Comparison of ENCODE assay signal across 8 cellular contexts in genomic region chr20:47677314-47678129, GRCh38.
A peak's percentile ranks its signal among the peaks of the same experiment; 100 is the strongest.
DNase-seq lines count a peak whose midpoint lies in the region; ATAC-seq, FAIRE-seq and TF ChIP-seq lines count a peak whose summit lies in the region.

No MANE protein-coding gene starts in this region.

- DNase-seq in COLO668 (lab: John Stamatoyannopoulos, UW; ENCODE audit: unreplicated experiment) (peak; percentile 65), HPDE6-E6E7 (ENCODE audit: extremely low spot score) (peak; percentile 87), Peyer's patch (peak; percentile 46 to 70 (median 69)), glomerular visceral epithelial cell (ENCODE audit: extremely low spot score) (peak; percentile 63), small intestine (peak; percentile 45), OCI-M2 (lab: John Stamatoyannopoulos, UW; ENCODE audit: unreplicated experiment) (no peak)
- peak; percentile 21 for DNase-seq in activated T-helper 1 cell treated with anti-CD3 and anti-CD28 coated beads, Interleukin-12 subunit alpha, Interleukin-12 subunit beta, Interleukin-2, Interleukin-4 antibody, amounts not matched to agents 30 ng/mL and 10 ng/mL and 1 ng/mL, durations not matched to agents 14 hours and 24 hours and 36 hours (ENCODE audit: low spot score)

- H3K9me3 Mint-ChIP-seq in activated T-helper 1 cell treated with anti-CD3 and anti-CD28 coated beads, Interleukin-12 subunit alpha, Interleukin-12 subunit beta, Interleukin-2, Interleukin-4 antibody, amounts not matched to agents 30 ng/mL and 10 ng/mL and 1 ng/mL, durations not matched to agents 14 hours and 24 hours and 36 hours = no peaks in the 10 kb centered on the region

- 37 to 45% (median 44%) methylated on average over 18 of the region's 18 CpGs for WGBS in small intestine, 3 donors

- intact Hi-C loops in activated T-helper 1 cell treated with anti-CD3 and anti-CD28 coated beads, Interleukin-12 subunit alpha, Interleukin-12 subunit beta, Interleukin-2, Interleukin-4 antibody, amounts not matched to agents 30 ng/mL and 10 ng/mL and 1 ng/mL, durations not matched to agents 14 hours and 24 hours and 36 hours (cut with micrococcal nuclease) = loop anchor here (1.0 kb wide), 2 partner anchors 48 to 944 kb away; no protein-coding TSS in a partner anchor

- no peaks in the 10 kb centered on the region for H3K27me3 ChIP-seq in Peyer's patch
- no peaks in the 10 kb centered on the region for H3K27me3 ChIP-seq in small intestine (ENCODE audit: control insufficient read depth in 2 of 2, insufficient read depth in 2 of 2, low read length in 2 of 2)

- H3K36me3 Mint-ChIP-seq in activated T-helper 1 cell treated with anti-CD3 and anti-CD28 coated beads, Interleukin-12 subunit alpha, Interleukin-12 subunit beta, Interleukin-2, Interleukin-4 antibody, amounts not matched to agents 30 ng/mL and 10 ng/mL and 1 ng/mL, durations not matched to agents 14 hours and 24 hours and 36 hours (ENCODE audit: low read depth) = no peaks in the 10 kb centered on the region

- H3K4me3 ChIP-seq in Peyer's patch (no peak overlapping the region), small intestine (ENCODE audit: low read depth in 1 of 2, low read length in 2 of 2) (no peak overlapping the region)

- H3K27me3 Mint-ChIP-seq in activated T-helper 1 cell treated with anti-CD3 and anti-CD28 coated beads, Interleukin-12 subunit alpha, Interleukin-12 subunit beta, Interleukin-2, Interleukin-4 antibody, amounts not matched to agents 30 ng/mL and 10 ng/mL and 1 ng/mL, durations not matched to agents 14 hours and 24 hours and 36 hours (ENCODE audit: insufficient read depth) = no peaks in the 10 kb centered on the region

- no peak overlapping the region for H3K4me3 Mint-ChIP-seq in activated T-helper 1 cell treated with anti-CD3 and anti-CD28 coated beads, Interleukin-12 subunit alpha, Interleukin-12 subunit beta, Interleukin-2, Interleukin-4 antibody, amounts not matched to agents 30 ng/mL and 10 ng/mL and 1 ng/mL, durations not matched to agents 14 hours and 24 hours and 36 hours

- no peaks in the 10 kb centered on the region for H3K36me3 ChIP-seq in Peyer's patch
- H3K36me3 ChIP-seq in small intestine (ENCODE audit: control insufficient read depth in 2 of 2, insufficient read depth in 2 of 2, low read length in 2 of 2) = no peaks in the 10 kb centered on the region

- H3K4me1 ChIP-seq in Peyer's patch (peaks cover 0 to 9% (median 0%) of the 10 kb centered on the region in 4 donors), small intestine (ENCODE audit: control insufficient read depth in 2 of 2, insufficient read depth in 1 of 2, low read depth in 1 of 2, low read length in 1 of 2) (peaks cover 0 to 2% of the 10 kb centered on the region in 2 donors)

- no peak for ATAC-seq in GM19452 (IDR thresholded peaks at IDR 0.05; ENCODE audit: unreplicated experiment)

- no peaks in the 10 kb centered on the region for H3K4me1 Mint-ChIP-seq in activated T-helper 1 cell treated with anti-CD3 and anti-CD28 coated beads, Interleukin-12 subunit alpha, Interleukin-12 subunit beta, Interleukin-2, Interleukin-4 antibody, amounts not matched to agents 30 ng/mL and 10 ng/mL and 1 ng/mL, durations not matched to agents 14 hours and 24 hours and 36 hours (ENCODE audit: low read depth)

- TF ChIP-seq CTCF in Peyer's patch (IDR thresholded peaks at IDR 0.05) = peak; percentile 13 to 84 (median 62)

- H3K27ac Mint-ChIP-seq in activated T-helper 1 cell treated with anti-CD3 and anti-CD28 coated beads, Interleukin-12 subunit alpha, Interleukin-12 subunit beta, Interleukin-2, Interleukin-4 antibody, amounts not matched to agents 30 ng/mL and 10 ng/mL and 1 ng/mL, durations not matched to agents 14 hours and 24 hours and 36 hours = no peak overlapping the region

- no peak for FAIRE-seq in small intestine (lab: Jason Lieb, UNC)

- no peak overlapping the region for H3K27ac ChIP-seq in Peyer's patch
- H3K27ac ChIP-seq in small intestine (ENCODE audit: low read depth in 1 of 2, low read length in 1 of 2) = no peak overlapping the region

- no peak for TF ChIP-seq POLR2A in Peyer's patch (IDR thresholded peaks at IDR 0.05)

- H3K9me3 ChIP-seq in Peyer's patch (no peaks in the 10 kb centered on the region), small intestine (ENCODE audit: control insufficient read depth, low read depth) (no peaks in the 10 kb centered on the region)
